Comparison of ENCODE assay signal across 8 cellular contexts in the genomic region with DNA sequence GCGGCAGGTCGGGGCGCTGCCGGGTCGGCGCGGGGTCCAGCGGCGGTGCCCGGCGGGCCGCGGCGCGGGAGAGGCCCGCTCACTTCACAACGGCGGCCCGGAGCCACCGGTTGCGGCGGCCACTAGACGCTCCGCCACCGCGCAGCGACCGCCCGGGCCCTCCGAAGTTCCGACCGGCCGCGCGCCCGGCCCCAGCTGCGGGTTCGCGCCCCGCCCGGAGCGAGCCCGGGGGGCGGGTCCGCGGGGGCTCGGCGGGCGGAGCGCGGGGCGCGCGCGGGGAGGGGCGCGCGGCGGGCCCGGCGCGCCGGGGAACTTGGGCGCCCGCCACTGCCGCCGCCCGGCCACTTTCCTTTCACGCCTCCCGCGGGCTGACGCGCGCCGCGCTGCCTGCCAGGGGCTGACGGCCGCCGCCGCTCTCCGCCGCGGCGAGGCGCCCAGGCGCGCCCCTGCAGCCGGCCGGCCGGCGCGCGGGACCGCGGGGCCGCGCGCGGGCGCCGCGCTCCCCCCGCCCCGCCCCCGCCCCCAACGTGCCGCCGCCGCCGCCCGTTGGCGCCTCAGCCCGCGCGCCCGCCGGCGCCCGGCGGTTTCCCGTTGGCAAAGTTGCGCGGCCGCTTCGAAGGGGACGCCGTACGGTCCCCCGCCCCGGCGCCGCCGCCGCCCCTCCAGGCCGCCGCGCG. TPM values are rescaled to one million over a fixed set of nuclear protein-coding genes. Genes with fewer than 3 reads are reported as not detected.
DNase-seq lines count a peak whose midpoint lies in the region; ATAC-seq and TF ChIP-seq lines count a peak whose summit lies in the region.

No MANE protein-coding gene starts in this region.

- CTCF ChIA-PET in BJ (lab: Yijun Ruan, JAX) = interaction anchor here (0.6 to 1.1 kb wide), 3 partner anchors 11 to 53 kb away, joined by 3 read pairs; no protein-coding TSS in a partner anchor

- peak; percentile 39 for ATAC-seq in HG03439 (IDR thresholded peaks at IDR 0.05; ENCODE audit: unreplicated experiment)

- POLR2A ChIA-PET in BJ (lab: Charles Lee) = no interaction called here

- no peaks in the 10 kb centered on the region for H3K9me3 ChIP-seq in sigmoid colon

- H3K27me3 ChIP-seq in BJ (ENCODE audit: control insufficient read depth, insufficient read depth, low read length) (no peaks in the 10 kb centered on the region), sigmoid colon (no peaks in the 10 kb centered on the region)

- WGBS in sigmoid colon, 2 donors = 0 to 1% methylated on average over 138 of the region's 138 CpGs

- TF ChIP-seq POLR2A in GM19099 (IDR thresholded peaks at IDR 0.05; ENCODE audit: extremely low read depth, insufficient read length, low read depth) = peak; percentile 53
- TF ChIP-seq POLR2A in sigmoid colon (IDR thresholded peaks at IDR 0.05) = no peak

- TF ChIP-seq CTCF in BJ (IDR thresholded peaks at IDR 0.05; ENCODE audit: insufficient read depth, low read depth, low read length) = no peak
- no peak for TF ChIP-seq CTCF in astrocyte of the cerebellum (IDR thresholded peaks at IDR 0.05; ENCODE audit: low read depth, low read length, missing control alignments)
- no peak for TF ChIP-seq CTCF in sigmoid colon (IDR thresholded peaks at IDR 0.05)

- H3K36me3 ChIP-seq in BJ (ENCODE audit: control insufficient read depth, insufficient read depth, low read length) = no peaks in the 10 kb centered on the region
- no peaks in the 10 kb centered on the region for H3K36me3 ChIP-seq in sigmoid colon

- no peak for TF ChIP-seq EP300 in sigmoid colon (IDR thresholded peaks at IDR 0.05)

- in situ Hi-C loops in astrocyte of the cerebellum (cut with HindIII; ENCODE audit: low sequenced_read_pairs) = no loop called here

- DNase-seq in BJ (ENCODE audit: low read depth) (no peak), T-helper 1 cell (peak; percentile 48 to 75 (median 61)), astrocyte of the cerebellum (ENCODE audit: low read depth) (no peak), hypothalamus (lab: John Stamatoyannopoulos, UW) (peak in 40 of 51 donors; percentile 23 to 75 (median 49)), sigmoid colon (peak; percentile 79), GDM1 (lab: John Stamatoyannopoulos, UW) (no peak)

- intact Hi-C loops in sigmoid colon (cut with DNase I) = no loop called here

- peak overlapping the region; percentile 93 to 96 (median 94) for H3K27ac ChIP-seq in sigmoid colon

- peaks cover 0 to 29% (median 22%) of the 10 kb centered on the region in 4 donors for H3K4me1 ChIP-seq in sigmoid colon

- peak overlapping the region; percentile 71 for H3K4me3 ChIP-seq in BJ (ENCODE audit: low read depth, low read length)
- peak overlapping the region; percentile 71 for H3K4me3 ChIP-seq in astrocyte of the cerebellum (ENCODE audit: low read depth, low read length)
- peak overlapping the region; percentile 81 to 99 (median 96) for H3K4me3 ChIP-seq in sigmoid colon

RNA-seq across cellular contexts. Expression of gene SFMBT1, which starts 0.6 kb away (rescaled TPM):
- 2.1 and 2.6 TPM in 2 replicates for polyA plus RNA-seq in BJ (2011; rRNA removed)
- polyA minus RNA-seq in BJ (2011; rRNA and poly(A)+ RNA removed) = 3.8 and 4.8 TPM in 2 replicates
- 10 to 100 TPM; 10.2 to 16.1 (median 14.9) TPM for total RNA-seq in sigmoid colon
- 1 to 10 TPM; 4.8 to 7.3 (median 6.9) TPM for polyA plus RNA-seq in sigmoid colon

Comparison
In these comparisons a context has a peak if more than half of its experiments do, and no peak if none do; other contexts are left out.
1. DNase-seq: peak in T-helper 1 cell (5 of 5), hypothalamus (40 of 51) and sigmoid colon (single experiment); none in BJ (single experiment), astrocyte of the cerebellum (single experiment) and GDM1 (single experiment).
2. Peak in every context shown above with its lines, with median percentiles within 50 percentile points of each other: H3K4me3 ChIP-seq.